21 cellular contexts compared by ENCODE assay signal in the genomic region with DNA sequence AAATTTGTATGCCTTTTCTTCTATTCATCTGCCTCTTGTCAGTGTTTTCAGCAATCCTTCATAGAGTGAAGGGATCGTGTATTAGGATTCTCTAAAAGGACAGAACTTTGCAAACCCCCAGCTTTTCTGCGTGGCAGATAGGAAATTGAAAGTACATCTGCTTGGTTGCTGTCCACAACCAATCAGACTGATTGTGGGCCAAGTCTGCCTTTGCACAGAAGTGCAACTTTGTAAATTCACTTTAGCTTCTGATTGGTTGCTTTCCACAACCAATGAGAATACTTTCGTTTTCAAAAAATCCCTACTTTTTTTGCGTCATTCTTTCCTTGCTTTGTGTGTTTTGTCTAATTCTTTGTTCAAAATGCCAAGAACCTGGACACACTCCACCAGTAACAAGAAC.
"Had no signal": no experiment of that assay in that cellular context is flagged by ENCODE, and none has a peak within 500 bp of the region (broad histone marks: within the 10 kb centered on the region; RNA-seq: fewer than 3 reads in every experiment).

No MANE protein-coding gene starts in this region.

- H3K27me3 Mint-ChIP-seq: activated CD4-positive, alpha-beta T cell treated with anti-CD3 and anti-CD28 coated beads, Interleukin-2, amount 10 ng/mL, durations not matched to agents 24 days and 14 days; activated naive CD8-positive, alpha-beta T cell; brain; progenitor cell of endocrine pancreas; stimulated activated memory B cell treated with anti-CD40 and anti-IgM and Interleukin-4, amounts not matched to agents 10 μg/mL and 1 μg/mL and 100 μg/mL, for 72 hours had no signal

- H3K4me1 ChIP-seq: esophagus squamous epithelium, thyroid gland had no signal

- H3K27ac Mint-ChIP-seq: activated CD4-positive, alpha-beta T cell treated with anti-CD3 and anti-CD28 coated beads, Interleukin-2, amount 10 ng/mL, durations not matched to agents 24 days and 14 days; activated naive CD8-positive, alpha-beta T cell; activated T-cell treated with anti-CD3 and anti-CD28 coated beads, Interleukin-2, amount 50 U/mL, for 72 hours; immature natural killer cell; nephron; progenitor cell of endocrine pancreas; stimulated activated memory B cell treated with anti-CD40 and anti-IgM and Interleukin-4, amounts not matched to agents 10 μg/mL and 1 μg/mL and 100 μg/mL, for 72 hours had no signal

- H3K4me3 ChIP-seq: coronary artery, esophagus squamous epithelium, right atrium auricular region, thyroid gland had no signal

- DNase-seq: activated CD4-positive, alpha-beta T cell treated with anti-CD3 and anti-CD28 coated beads, Interleukin-2, amount 10 ng/mL, durations not matched to agents 24 days and 14 days; activated CD4-positive, CD25-positive, alpha-beta regulatory T cell; activated CD8-positive, alpha-beta memory T cell treated with anti-CD3 and anti-CD28 coated beads, Interleukin-2, amount 50 U/mL, for 48 hours; activated gamma-delta T cell; activated T-cell treated with anti-CD3 and anti-CD28 coated beads, Interleukin-2, amount 50 U/mL, for 72 hours; central memory CD4-positive, alpha-beta T cell; effector CD4-positive, alpha-beta T cell; esophagus squamous epithelium; foreskin melanocyte; head of caudate nucleus; immature natural killer cell; occipital lobe; stimulated activated CD4-positive, alpha-beta T cell treated with anti-CD3 and anti-CD28 coated beads, Interleukin-2, amount 100 ng/mL, for 48 hours; thyroid gland had no signal

- H3K9me3 Mint-ChIP-seq: activated T-cell treated with anti-CD3 and anti-CD28 coated beads, Interleukin-2, amount 50 U/mL, for 72 hours; immature natural killer cell; nephron; stimulated activated memory B cell treated with anti-CD40 and anti-IgM and Interleukin-4, amounts not matched to agents 10 μg/mL and 1 μg/mL and 100 μg/mL, for 72 hours had no signal

- H3K27me3 ChIP-seq: esophagus squamous epithelium, right atrium auricular region, thyroid gland had no signal

- H3K4me1 Mint-ChIP-seq: immature natural killer cell; stimulated activated memory B cell treated with anti-CD40 and anti-IgM and Interleukin-4, amounts not matched to agents 10 μg/mL and 1 μg/mL and 100 μg/mL, for 72 hours had no signal

- H3K36me3 ChIP-seq: esophagus squamous epithelium, right atrium auricular region, thyroid gland had no signal

- H3K36me3 Mint-ChIP-seq: brain; immature natural killer cell; stimulated activated memory B cell treated with anti-CD40 and anti-IgM and Interleukin-4, amounts not matched to agents 10 μg/mL and 1 μg/mL and 100 μg/mL, for 72 hours had no signal

- H3K4me3 Mint-ChIP-seq: activated CD4-positive, alpha-beta T cell treated with anti-CD3 and anti-CD28 coated beads, Interleukin-2, amount 10 ng/mL, durations not matched to agents 24 days and 14 days; activated naive CD8-positive, alpha-beta T cell; activated T-cell treated with anti-CD3 and anti-CD28 coated beads, Interleukin-2, amount 50 U/mL, for 72 hours; brain; immature natural killer cell; nephron; stimulated activated memory B cell treated with anti-CD40 and anti-IgM and Interleukin-4, amounts not matched to agents 10 μg/mL and 1 μg/mL and 100 μg/mL, for 72 hours had no signal

- H3K9me3 ChIP-seq: esophagus squamous epithelium, right atrium auricular region, thyroid gland had no signal

- H3K27ac ChIP-seq: coronary artery, esophagus squamous epithelium, right atrium auricular region, thyroid gland had no signal
